ENCODE assay signal across 2 cellular contexts in the genomic region with DNA sequence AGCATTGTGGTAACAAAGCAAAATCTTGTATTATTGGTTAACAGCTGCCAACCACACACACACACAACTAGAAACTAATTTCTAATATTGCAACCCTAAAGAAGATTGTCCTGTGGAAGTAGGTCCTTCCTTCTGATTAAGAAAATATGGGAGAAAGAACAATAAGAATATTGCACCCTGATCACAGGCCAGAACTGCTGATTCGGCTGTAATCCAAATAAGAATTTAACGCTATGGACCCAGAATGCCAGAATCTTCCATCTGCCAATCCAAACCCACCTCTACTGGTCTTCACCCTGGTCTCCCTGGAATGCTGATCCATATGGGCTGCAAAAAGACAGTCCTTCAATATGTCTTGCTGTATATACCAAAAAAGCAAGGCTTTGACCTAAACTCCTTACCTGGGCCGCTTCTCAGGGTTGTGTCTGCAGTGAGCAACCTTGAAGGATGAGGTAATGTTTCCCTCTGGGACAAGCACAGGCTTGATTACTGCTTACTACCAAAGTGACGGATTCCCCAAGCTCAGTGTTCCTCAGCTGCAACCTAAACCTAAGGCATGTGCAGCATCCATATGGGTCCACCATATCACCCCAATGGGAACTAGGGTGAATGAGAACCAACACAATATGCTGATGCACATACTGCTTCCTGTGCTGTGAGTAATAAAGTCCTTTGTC.
TF ChIP-seq lines count a peak whose summit lies in the region.

No MANE protein-coding gene starts in this region.

TF ChIP-seq in HepG2, 621 proteins besides CTCF, POLR2A, EP300 and RAD21:
- TF ChIP-seq SMARCC2 (IDR thresholded peaks at IDR 0.05) = no peak
- TF ChIP-seq, protein P1, sequence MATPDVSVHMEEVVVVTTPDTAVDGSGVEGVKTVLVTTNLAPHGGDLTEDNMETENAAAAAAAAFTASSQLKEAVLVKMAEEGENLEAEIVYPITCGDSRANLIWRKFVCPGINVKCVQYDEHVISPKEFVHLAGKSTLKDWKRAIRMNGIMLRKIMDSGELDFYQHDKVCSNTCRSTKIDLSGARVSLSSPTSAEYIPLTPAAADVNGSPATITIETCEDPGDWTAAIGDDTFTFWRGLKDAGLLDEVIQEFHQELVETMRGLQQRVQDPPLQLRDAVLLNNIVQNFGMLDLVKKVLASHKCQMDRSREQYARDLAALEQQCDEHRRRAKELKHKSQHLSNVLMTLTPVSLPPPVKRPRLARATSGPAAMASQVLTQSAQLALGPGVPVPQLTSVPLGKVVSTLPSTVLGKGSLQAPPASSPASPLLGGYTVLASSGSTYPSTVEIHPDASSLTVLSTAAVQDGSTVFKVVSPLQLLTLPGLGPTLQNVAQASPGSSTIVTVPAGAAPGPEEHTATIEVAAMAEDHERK (CRISPR knock-in tag; IDR thresholded peaks at IDR 0.05; ENCODE audit: low read depth) = no peak
- TF ChIP-seq ZNF235 (CRISPR knock-in tag; IDR thresholded peaks at IDR 0.05; ENCODE audit: borderline replicate concordance) = no peak
- TF ChIP-seq, protein P2, sequence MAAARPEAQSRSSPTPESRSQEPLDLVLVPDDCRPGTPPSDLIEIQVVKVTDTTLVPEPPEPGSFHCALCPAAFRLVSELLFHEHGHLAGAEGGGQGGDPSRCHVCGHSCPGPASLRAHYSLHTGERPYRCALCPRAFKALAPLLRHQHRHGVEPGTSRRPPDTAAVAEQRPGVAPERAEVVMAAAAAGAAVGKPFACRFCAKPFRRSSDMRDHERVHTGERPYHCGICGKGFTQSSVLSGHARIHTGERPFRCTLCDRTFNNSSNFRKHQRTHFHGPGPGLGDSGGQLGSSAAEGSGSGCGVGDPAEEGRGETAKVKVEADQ (CRISPR knock-in tag; IDR thresholded peaks at IDR 0.05; ENCODE audit: borderline replicate concordance) = no peak
- no peak for TF ChIP-seq ARID5B (CRISPR knock-in tag; IDR thresholded peaks at IDR 0.05)
- TF ChIP-seq MAFK (conservative IDR thresholded peaks at IDR 0.05 in 1 of 2, IDR thresholded peaks at IDR 0.05 in 1 of 2; ENCODE audit: low read length in 2 of 2) = peak; percentile 79 to 92
- TF ChIP-seq MAFF (IDR thresholded peaks at IDR 0.05; ENCODE audit: low read depth, low read length) = peak; percentile 87

TF ChIP-seq in GM12878, 131 proteins besides CTCF, POLR2A, EP300 and RAD21:
- TF ChIP-seq, protein P3, sequence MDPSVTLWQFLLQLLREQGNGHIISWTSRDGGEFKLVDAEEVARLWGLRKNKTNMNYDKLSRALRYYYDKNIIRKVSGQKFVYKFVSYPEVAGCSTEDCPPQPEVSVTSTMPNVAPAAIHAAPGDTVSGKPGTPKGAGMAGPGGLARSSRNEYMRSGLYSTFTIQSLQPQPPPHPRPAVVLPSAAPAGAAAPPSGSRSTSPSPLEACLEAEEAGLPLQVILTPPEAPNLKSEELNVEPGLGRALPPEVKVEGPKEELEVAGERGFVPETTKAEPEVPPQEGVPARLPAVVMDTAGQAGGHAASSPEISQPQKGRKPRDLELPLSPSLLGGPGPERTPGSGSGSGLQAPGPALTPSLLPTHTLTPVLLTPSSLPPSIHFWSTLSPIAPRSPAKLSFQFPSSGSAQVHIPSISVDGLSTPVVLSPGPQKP (IDR thresholded peaks at IDR 0.05; ENCODE audit: low read depth, low read length) = no peak
- TF ChIP-seq STAT1 (conservative IDR thresholded peaks at IDR 0.05) = no peak
- no peak for TF ChIP-seq SUPT20H (IDR thresholded peaks at IDR 0.05; ENCODE audit: borderline replicate concordance, control insufficient read depth, low read depth, low read length)
- TF ChIP-seq CHD4 (IDR thresholded peaks at IDR 0.05) = no peak
- TF ChIP-seq MEF2A (IDR thresholded peaks at IDR 0.05; ENCODE audit: insufficient read depth, low read depth, low read length) = no peak
- no peak for TF ChIP-seq SREBF1 (IDR thresholded peaks at IDR 0.05; ENCODE audit: low read length)
- no peak for TF ChIP-seq NFIC (IDR thresholded peaks at IDR 0.05; ENCODE audit: low read depth, low read length)
- TF ChIP-seq, protein P4, sequence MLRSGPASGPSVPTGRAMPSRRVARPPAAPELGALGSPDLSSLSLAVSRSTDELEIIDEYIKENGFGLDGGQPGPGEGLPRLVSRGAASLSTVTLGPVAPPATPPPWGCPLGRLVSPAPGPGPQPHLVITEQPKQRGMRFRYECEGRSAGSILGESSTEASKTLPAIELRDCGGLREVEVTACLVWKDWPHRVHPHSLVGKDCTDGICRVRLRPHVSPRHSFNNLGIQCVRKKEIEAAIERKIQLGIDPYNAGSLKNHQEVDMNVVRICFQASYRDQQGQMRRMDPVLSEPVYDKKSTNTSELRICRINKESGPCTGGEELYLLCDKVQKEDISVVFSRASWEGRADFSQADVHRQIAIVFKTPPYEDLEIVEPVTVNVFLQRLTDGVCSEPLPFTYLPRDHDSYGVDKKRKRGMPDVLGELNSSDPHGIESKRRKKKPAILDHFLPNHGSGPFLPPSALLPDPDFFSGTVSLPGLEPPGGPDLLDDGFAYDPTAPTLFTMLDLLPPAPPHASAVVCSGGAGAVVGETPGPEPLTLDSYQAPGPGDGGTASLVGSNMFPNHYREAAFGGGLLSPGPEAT (IDR thresholded peaks at IDR 0.05; ENCODE audit: low read depth) = no peak
- TF ChIP-seq ESRRA (IDR thresholded peaks at IDR 0.05; ENCODE audit: low read length) = no peak
